Comparison of ENCODE assay signal across 16 cellular contexts in genomic region chr12:64007853-64008252, GRCh38.
"Had no signal": no experiment of that assay in that cellular context is flagged by ENCODE, and none has a peak within 500 bp of the region (broad histone marks: within the 10 kb centered on the region; RNA-seq: fewer than 3 reads in every experiment).

No MANE protein-coding gene starts in this region.

- ATAC-seq: activated CD4-positive, CD25-positive, alpha-beta regulatory T cell treated with anti-CD3 and anti-CD28 coated beads, Interleukin-2, amount 50 U/mL, for 24 hours; activated naive CD8-positive, alpha-beta T cell treated with anti-CD3 and anti-CD28 coated beads, Interleukin-2, amount 50 U/mL, for 24 hours; esophagus mucosa; left ventricle myocardium superior; right cardiac atrium; stimulated activated naive CD8-positive, alpha-beta T cell treated with anti-CD3 and anti-CD28 coated beads, Interleukin-15, Interleukin-2, amounts not matched to agents 100 U/mL and 50 U/mL, for 24 hours had no signal

- H3K36me3 ChIP-seq: transverse colon, vagina had no signal

- H3K9me3 ChIP-seq: transverse colon, vagina had no signal

- H3K9me3 Mint-ChIP-seq: activated naive CD8-positive, alpha-beta T cell treated with anti-CD3 and anti-CD28 coated beads, Interleukin-2, amount 50 U/mL, for 24 hours; activated T-helper 2 cell treated with anti-CD3 and anti-CD28 coated beads, Interferon-gamma antibody, Interleukin-2, Interleukin-4, amounts not matched to agents 10 μg/mL and 5 μg/mL and 100 μg/mL, durations not matched to agents 14 hours and 24 hours and 36 hours had no signal

- H3K27me3 Mint-ChIP-seq: activated naive CD8-positive, alpha-beta T cell treated with anti-CD3 and anti-CD28 coated beads, Interleukin-2, amount 50 U/mL, for 24 hours had no signal

- H3K27ac ChIP-seq: transverse colon, vagina had no signal

- H3K4me1 Mint-ChIP-seq: activated naive CD8-positive, alpha-beta T cell treated with anti-CD3 and anti-CD28 coated beads, Interleukin-2, amount 50 U/mL, for 24 hours had no signal

- DNase-seq: activated naive CD4-positive, alpha-beta T cell treated with anti-CD3 and anti-CD28 coated beads for 36 hours; activated naive CD8-positive, alpha-beta T cell treated with anti-CD3 and anti-CD28 coated beads, Interleukin-2, amount 50 U/mL, for 24 hours; aorta; hippocampal formation; kidney; left ventricle myocardium superior; nucleus accumbens; stimulated activated naive CD8-positive, alpha-beta T cell treated with anti-CD3 and anti-CD28 coated beads, Interleukin-15, Interleukin-2, amounts not matched to agents 100 U/mL and 50 U/mL, for 24 hours; T-helper 9 cell; transverse colon had no signal

- H3K4me3 ChIP-seq: transverse colon, vagina had no signal

- H3K27ac Mint-ChIP-seq: activated naive CD4-positive, alpha-beta T cell treated with anti-CD3 and anti-CD28 coated beads for 36 hours; activated naive CD8-positive, alpha-beta T cell treated with anti-CD3 and anti-CD28 coated beads, Interleukin-2, amount 50 U/mL, for 24 hours; activated T-helper 2 cell treated with anti-CD3 and anti-CD28 coated beads, Interferon-gamma antibody, Interleukin-2, Interleukin-4, amounts not matched to agents 10 μg/mL and 5 μg/mL and 100 μg/mL, durations not matched to agents 14 hours and 24 hours and 36 hours had no signal

- H3K4me1 ChIP-seq: vagina had no signal

- H3K27me3 ChIP-seq: transverse colon, vagina had no signal

- H3K4me3 Mint-ChIP-seq: activated naive CD4-positive, alpha-beta T cell treated with anti-CD3 and anti-CD28 coated beads for 36 hours; activated naive CD8-positive, alpha-beta T cell treated with anti-CD3 and anti-CD28 coated beads, Interleukin-2, amount 50 U/mL, for 24 hours; nephron had no signal
